ENCODE assay signal across 2 cellular contexts in the genomic region with DNA sequence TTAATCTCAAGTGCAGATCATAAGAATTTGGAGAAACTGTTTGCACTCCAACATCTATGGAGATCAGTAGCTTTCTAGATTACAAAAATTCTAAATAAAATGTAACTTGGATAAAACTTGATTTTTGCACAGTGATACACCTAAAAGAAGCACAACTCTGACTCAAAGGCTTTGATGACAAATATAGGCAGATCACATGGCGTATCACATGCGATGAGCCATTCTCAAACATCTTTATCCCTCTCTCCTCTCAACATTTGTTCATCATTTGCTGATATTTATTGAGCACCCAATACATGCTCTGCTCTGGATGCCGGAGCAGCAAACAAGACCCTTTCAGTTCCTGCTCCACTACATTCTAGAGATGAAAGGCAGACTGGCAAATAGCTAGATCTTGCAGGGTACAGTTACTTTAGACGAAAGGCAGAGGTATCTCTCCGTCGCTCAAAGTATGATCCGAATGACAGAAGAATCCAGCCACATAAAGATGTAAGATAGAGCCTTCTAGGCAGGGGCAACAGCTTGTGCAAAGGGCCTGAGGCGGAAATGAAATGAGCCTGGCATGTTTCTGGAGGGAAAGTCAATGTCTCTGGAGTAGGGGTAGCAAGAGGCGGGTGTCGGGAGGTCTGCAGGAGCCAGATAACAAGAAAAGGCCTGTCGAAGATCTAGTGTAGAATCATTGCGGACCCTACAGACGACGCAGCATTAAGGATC.
A peak's percentile ranks its signal among the peaks of the same experiment; 100 is the strongest.
TF ChIP-seq lines count a peak whose summit lies in the region.

No MANE protein-coding gene starts in this region.

TF ChIP-seq in IMR-90, 13 proteins besides CTCF, POLR2A, EP300 and RAD21:
- TF ChIP-seq, protein P1, sequence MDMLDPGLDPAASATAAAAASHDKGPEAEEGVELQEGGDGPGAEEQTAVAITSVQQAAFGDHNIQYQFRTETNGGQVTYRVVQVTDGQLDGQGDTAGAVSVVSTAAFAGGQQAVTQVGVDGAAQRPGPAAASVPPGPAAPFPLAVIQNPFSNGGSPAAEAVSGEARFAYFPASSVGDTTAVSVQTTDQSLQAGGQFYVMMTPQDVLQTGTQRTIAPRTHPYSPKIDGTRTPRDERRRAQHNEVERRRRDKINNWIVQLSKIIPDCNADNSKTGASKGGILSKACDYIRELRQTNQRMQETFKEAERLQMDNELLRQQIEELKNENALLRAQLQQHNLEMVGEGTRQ (IDR thresholded peaks at IDR 0.05; ENCODE audit: low read depth, low read length) = peak; percentile 89
- no peak for TF ChIP-seq NFE2L2 (IDR thresholded peaks at IDR 0.05; ENCODE audit: low read depth, low read length)
- no peak for TF ChIP-seq BHLHE40 (IDR thresholded peaks at IDR 0.05; ENCODE audit: low read depth, low read length)
- TF ChIP-seq, protein P2, sequence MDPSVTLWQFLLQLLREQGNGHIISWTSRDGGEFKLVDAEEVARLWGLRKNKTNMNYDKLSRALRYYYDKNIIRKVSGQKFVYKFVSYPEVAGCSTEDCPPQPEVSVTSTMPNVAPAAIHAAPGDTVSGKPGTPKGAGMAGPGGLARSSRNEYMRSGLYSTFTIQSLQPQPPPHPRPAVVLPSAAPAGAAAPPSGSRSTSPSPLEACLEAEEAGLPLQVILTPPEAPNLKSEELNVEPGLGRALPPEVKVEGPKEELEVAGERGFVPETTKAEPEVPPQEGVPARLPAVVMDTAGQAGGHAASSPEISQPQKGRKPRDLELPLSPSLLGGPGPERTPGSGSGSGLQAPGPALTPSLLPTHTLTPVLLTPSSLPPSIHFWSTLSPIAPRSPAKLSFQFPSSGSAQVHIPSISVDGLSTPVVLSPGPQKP (IDR thresholded peaks at IDR 0.05; ENCODE audit: borderline replicate concordance, low read depth, low read length) = no peak
TF ChIP-seq in IMR-90: peak in this region for 1.

TF ChIP-seq in H1, 55 proteins besides CTCF, POLR2A, EP300 and RAD21:
- TF ChIP-seq SIRT6 (IDR thresholded peaks at IDR 0.05; ENCODE audit: low read length) (no peak), KDM1A (IDR thresholded peaks at IDR 0.05; ENCODE audit: borderline replicate concordance, low read length) (peak; percentile 51; the same call in 1 of the 2 replicates)
